2 cellular contexts compared by ENCODE assay signal in the genomic region with DNA sequence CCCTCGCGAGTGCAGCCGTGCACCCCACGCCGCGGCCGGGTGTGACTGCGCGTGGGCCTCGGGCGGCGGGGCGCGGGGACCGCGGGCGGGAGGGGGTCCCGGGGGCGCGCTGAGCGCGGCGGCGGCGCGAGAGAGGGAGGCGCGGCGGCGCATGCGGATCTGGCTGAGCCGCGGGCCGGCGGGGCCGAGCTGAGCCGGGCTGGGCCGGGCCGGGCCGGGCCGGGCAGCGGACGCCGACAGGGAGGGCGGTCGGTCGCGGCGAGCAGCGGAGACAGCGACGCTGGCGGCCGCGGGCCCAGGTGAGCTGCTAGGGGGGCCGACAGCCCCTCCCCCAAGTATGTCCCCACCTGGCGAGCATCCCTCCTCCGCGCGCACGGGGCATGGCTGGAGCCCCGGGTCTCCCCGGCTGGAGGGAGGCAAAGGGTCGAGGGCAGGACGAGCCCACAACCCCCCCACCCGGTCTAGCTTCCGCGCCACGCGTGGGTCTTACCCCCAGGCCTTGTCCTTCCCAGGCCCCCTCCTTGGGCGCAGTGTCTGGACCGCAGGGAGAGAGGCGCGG.
TF ChIP-seq lines count a peak whose summit lies in the region.

No MANE protein-coding gene starts in this region.

TF ChIP-seq in IMR-90, 13 proteins besides CTCF, POLR2A, EP300 and RAD21:
- TF ChIP-seq, protein P1, sequence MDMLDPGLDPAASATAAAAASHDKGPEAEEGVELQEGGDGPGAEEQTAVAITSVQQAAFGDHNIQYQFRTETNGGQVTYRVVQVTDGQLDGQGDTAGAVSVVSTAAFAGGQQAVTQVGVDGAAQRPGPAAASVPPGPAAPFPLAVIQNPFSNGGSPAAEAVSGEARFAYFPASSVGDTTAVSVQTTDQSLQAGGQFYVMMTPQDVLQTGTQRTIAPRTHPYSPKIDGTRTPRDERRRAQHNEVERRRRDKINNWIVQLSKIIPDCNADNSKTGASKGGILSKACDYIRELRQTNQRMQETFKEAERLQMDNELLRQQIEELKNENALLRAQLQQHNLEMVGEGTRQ (IDR thresholded peaks at IDR 0.05; ENCODE audit: low read depth, low read length), result no peak
- no peak for TF ChIP-seq CHD1 (IDR thresholded peaks at IDR 0.05; ENCODE audit: low read depth, low read length)
- TF ChIP-seq MAZ (IDR thresholded peaks at IDR 0.05; ENCODE audit: borderline replicate concordance, low read depth, low read length), result no peak
- no peak for TF ChIP-seq RCOR1 (IDR thresholded peaks at IDR 0.05; ENCODE audit: insufficient replicate concordance, low read length)
- no peak for TF ChIP-seq SMC3 (IDR thresholded peaks at IDR 0.05; ENCODE audit: low read depth, low read length)
- TF ChIP-seq RFX5 (IDR thresholded peaks at IDR 0.05; ENCODE audit: low read depth, low read length), result no peak
- TF ChIP-seq NFE2L2 (IDR thresholded peaks at IDR 0.05; ENCODE audit: low read depth, low read length), result no peak
- TF ChIP-seq, protein P2, sequence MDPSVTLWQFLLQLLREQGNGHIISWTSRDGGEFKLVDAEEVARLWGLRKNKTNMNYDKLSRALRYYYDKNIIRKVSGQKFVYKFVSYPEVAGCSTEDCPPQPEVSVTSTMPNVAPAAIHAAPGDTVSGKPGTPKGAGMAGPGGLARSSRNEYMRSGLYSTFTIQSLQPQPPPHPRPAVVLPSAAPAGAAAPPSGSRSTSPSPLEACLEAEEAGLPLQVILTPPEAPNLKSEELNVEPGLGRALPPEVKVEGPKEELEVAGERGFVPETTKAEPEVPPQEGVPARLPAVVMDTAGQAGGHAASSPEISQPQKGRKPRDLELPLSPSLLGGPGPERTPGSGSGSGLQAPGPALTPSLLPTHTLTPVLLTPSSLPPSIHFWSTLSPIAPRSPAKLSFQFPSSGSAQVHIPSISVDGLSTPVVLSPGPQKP (IDR thresholded peaks at IDR 0.05; ENCODE audit: borderline replicate concordance, low read depth, low read length), result no peak

TF ChIP-seq in neural cell, 6 proteins besides CTCF, POLR2A, EP300 and RAD21:
- no peak for TF ChIP-seq TAF1 (IDR thresholded peaks at IDR 0.05; ENCODE audit: low read depth)
- TF ChIP-seq, protein P3, sequence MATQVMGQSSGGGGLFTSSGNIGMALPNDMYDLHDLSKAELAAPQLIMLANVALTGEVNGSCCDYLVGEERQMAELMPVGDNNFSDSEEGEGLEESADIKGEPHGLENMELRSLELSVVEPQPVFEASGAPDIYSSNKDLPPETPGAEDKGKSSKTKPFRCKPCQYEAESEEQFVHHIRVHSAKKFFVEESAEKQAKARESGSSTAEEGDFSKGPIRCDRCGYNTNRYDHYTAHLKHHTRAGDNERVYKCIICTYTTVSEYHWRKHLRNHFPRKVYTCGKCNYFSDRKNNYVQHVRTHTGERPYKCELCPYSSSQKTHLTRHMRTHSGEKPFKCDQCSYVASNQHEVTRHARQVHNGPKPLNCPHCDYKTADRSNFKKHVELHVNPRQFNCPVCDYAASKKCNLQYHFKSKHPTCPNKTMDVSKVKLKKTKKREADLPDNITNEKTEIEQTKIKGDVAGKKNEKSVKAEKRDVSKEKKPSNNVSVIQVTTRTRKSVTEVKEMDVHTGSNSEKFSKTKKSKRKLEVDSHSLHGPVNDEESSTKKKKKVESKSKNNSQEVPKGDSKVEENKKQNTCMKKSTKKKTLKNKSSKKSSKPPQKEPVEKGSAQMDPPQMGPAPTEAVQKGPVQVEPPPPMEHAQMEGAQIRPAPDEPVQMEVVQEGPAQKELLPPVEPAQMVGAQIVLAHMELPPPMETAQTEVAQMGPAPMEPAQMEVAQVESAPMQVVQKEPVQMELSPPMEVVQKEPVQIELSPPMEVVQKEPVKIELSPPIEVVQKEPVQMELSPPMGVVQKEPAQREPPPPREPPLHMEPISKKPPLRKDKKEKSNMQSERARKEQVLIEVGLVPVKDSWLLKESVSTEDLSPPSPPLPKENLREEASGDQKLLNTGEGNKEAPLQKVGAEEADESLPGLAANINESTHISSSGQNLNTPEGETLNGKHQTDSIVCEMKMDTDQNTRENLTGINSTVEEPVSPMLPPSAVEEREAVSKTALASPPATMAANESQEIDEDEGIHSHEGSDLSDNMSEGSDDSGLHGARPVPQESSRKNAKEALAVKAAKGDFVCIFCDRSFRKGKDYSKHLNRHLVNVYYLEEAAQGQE (IDR thresholded peaks at IDR 0.05; ENCODE audit: borderline replicate concordance), result no peak
- TF ChIP-seq SMC3 (conservative IDR thresholded peaks at IDR 0.05; ENCODE audit: poor library complexity), result no peak
- no peak for TF ChIP-seq POLR2AphosphoS5 (IDR thresholded peaks at IDR 0.05)
- TF ChIP-seq EZH2 (IDR thresholded peaks at IDR 0.05; ENCODE audit: borderline replicate concordance, insufficient read depth, low read length, poor library complexity, severe bottlenecking), result no peak
- no peak for TF ChIP-seq MXI1 (conservative IDR thresholded peaks at IDR 0.05; ENCODE audit: poor library complexity, severe bottlenecking)
